8 cellular contexts compared by ENCODE assay signal in the genomic region with DNA sequence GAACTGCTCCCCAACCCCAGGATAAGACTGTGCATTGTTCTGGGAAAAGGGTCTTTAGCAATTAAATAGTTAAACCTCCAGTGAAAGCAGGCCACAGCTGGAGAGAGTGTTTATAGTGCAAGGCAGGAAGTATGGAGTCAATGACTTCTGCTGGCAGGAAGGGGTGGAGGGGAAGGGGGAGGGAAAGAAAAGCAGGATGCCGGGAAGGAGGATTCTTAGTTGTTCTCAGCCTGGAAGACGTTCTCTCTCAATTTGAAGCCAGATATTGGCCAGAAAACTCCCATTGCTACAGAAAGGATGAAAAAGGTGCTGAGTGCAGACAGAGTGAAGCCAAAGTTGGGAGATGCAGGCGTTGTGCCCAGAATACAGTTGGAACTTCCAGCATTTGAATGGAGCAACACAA. TPM values are rescaled to one million over a fixed set of nuclear protein-coding genes. Genes with fewer than 3 reads are reported as not detected.
DNase-seq lines count a peak whose midpoint lies in the region; ATAC-seq and TF ChIP-seq lines count a peak whose summit lies in the region.

No MANE protein-coding gene starts in this region.

- no peak for TF ChIP-seq POLR2A in ovary (IDR thresholded peaks at IDR 0.05)

- DNase-seq in GM04504 (ENCODE audit: low read depth) = peak; percentile 9
- DNase-seq in Panc1 (ENCODE audit: low read depth, low spot score) = no peak
- peak; percentile 66 for DNase-seq in foreskin melanocyte
- peak in 4 of 5 donors; percentile 34 to 54 (median 40) for DNase-seq in ovary
- DNase-seq in COLO668 (lab: John Stamatoyannopoulos, UW; ENCODE audit: unreplicated experiment) = no peak

- ATAC-seq in Panc1 (peak; percentile 72), GM19395 (IDR thresholded peaks at IDR 0.05; ENCODE audit: unreplicated experiment) (no peak), HG02678 (IDR thresholded peaks at IDR 0.05; ENCODE audit: unreplicated experiment) (no peak), HG03520 (IDR thresholded peaks at IDR 0.05; ENCODE audit: unreplicated experiment) (no peak)

- POLR2A ChIA-PET in Panc1 (lab: Charles Lee) = no interaction called here

- CTCF ChIA-PET in Panc1 (lab: Charles Lee) = no interaction called here

- peaks cover 6% of the 10 kb centered on the region; the same call in 1 of the 2 replicates for H3K4me1 ChIP-seq in Panc1 (ENCODE audit: control insufficient read depth, insufficient read depth, low read length)
- H3K4me1 ChIP-seq in ovary (ENCODE audit: insufficient read depth) = peaks cover 3% of the 10 kb centered on the region

- H3K4me3 ChIP-seq in Panc1 (ENCODE audit: low read depth in 2 of 2, low read length in 2 of 2) (no peak overlapping the region; a peak in 1 of 4 replicates), ovary (no peak overlapping the region)

- H3K27ac ChIP-seq in Panc1 (ENCODE audit: low read length) = no peak overlapping the region
- peak overlapping the region in 1 of 2 donors; percentile 26 for H3K27ac ChIP-seq in ovary

- intact Hi-C loops in Panc1 (cut with micrococcal nuclease; ENCODE audit: unreplicated experiment) = no loop called here
- intact Hi-C loops in ovary (cut with DNase I) = no loop called here

- H3K27me3 ChIP-seq in Panc1 (ENCODE audit: control insufficient read depth, insufficient read depth, low read length) = no peaks in the 10 kb centered on the region
- no peaks in the 10 kb centered on the region for H3K27me3 ChIP-seq in ovary

- H3K36me3 ChIP-seq in Panc1 (ENCODE audit: control insufficient read depth, insufficient read depth, low read length) = no peaks in the 10 kb centered on the region
- no peaks in the 10 kb centered on the region for H3K36me3 ChIP-seq in ovary

- in situ Hi-C loops in Panc1 (cut with HindIII; ENCODE audit: low pct_unique_long_range_greater_than_20kb, low sequenced_read_pairs) = no loop called here

- TF ChIP-seq EP300 in ovary (IDR thresholded peaks at IDR 0.05) = no peak

- no peak for TF ChIP-seq CTCF in Panc1 (IDR thresholded peaks at IDR 0.05)
- no peak for TF ChIP-seq CTCF in ovary (IDR thresholded peaks at IDR 0.05)

- BruUV-seq in Panc1 (replicated peaks; lab: Mats Ljungman, UMichigan) = no TSS peak

- H3K9me3 ChIP-seq in Panc1 (ENCODE audit: control insufficient read depth, insufficient read depth, low read depth, low read length) = no peaks in the 10 kb centered on the region
- H3K9me3 ChIP-seq in ovary = no peaks in the 10 kb centered on the region

- 1 to 2% (median 2%) methylated on average over 3 of the region's 3 CpGs for WGBS in ovary, 3 donors

RNA-seq across cellular contexts. Expression of gene ACTL6A, which starts 35.7 kb away (rescaled TPM):
- total RNA-seq in Panc1 (2021; ENCODE audit: unreplicated experiment) (122 TPM), ovary (10 to 100 TPM; 34.6 to 53.0 (median 42.1) TPM)
- polyA plus RNA-seq in Panc1 (2012; ENCODE audit: insufficient read length) = 93.5 TPM
- polyA plus RNA-seq in ovary = 10 to 100 TPM; 35.7 to 47.1 TPM

Comparison
In these comparisons a context has a peak if more than half of its experiments do, and no peak if none do; other contexts are left out.
1. DNase-seq: peak in GM04504 (single experiment), foreskin melanocyte (single experiment) and ovary (4 of 5); none in Panc1 (single experiment) and COLO668 (single experiment).